In the genomic region with DNA sequence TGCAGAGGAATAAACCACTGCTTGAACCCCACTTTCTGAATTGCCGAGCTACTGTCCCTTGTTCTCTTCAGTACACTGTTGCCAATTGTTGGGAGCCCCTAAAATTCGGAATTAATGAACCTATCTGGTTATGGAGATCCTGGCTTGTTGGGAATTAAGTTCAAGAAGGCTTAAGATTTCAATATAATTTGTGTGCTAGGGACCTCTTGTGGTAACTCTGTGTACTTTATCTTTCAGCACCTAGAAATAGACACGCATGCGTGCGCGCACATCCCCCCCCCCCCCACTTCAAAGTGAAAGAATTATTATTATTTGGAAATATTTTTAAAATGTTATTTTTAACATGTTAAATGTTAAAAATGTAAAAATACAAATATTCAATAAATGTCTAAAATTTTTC, we compare ENCODE assay signal across 8 cellular contexts. TPM values are rescaled to one million over a fixed set of nuclear protein-coding genes. Genes with fewer than 3 reads are reported as not detected.
DNase-seq lines count a peak whose midpoint lies in the region; ATAC-seq and TF ChIP-seq lines count a peak whose summit lies in the region.

No MANE protein-coding gene starts in this region.

- H2BK5ac ChIP-seq in IMR-90 (ENCODE audit: low read depth, low read length, poor library complexity, severe bottlenecking), result no peak overlapping the region

- POLR2A ChIA-PET in IMR-90 (lab: Charles Lee; ENCODE audit: unreplicated experiment), result no interaction called here

- H2BK20ac ChIP-seq in IMR-90 (ENCODE audit: low read depth, low read length), result no peak overlapping the region

- H3K36me3 ChIP-seq in IMR-90 (ENCODE audit: control insufficient read depth, insufficient read depth, low read length), result no peaks in the 10 kb centered on the region
- no peaks in the 10 kb centered on the region for H3K36me3 ChIP-seq in osteoblast (ENCODE audit: insufficient read depth, low read length)

- H3K27me3 ChIP-seq in IMR-90 (ENCODE audit: control insufficient read depth, insufficient read depth, low read length) (no peaks in the 10 kb centered on the region), osteoblast (ENCODE audit: insufficient read depth, low read length) (no peaks in the 10 kb centered on the region)

- ATAC-seq in IMR-90 (ENCODE audit: low read depth) (peak; percentile 88), HG03196 (IDR thresholded peaks at IDR 0.05; ENCODE audit: unreplicated experiment) (no peak), HG02981 (IDR thresholded peaks at IDR 0.05; ENCODE audit: unreplicated experiment) (no peak)

- H3K56ac ChIP-seq in IMR-90 (ENCODE audit: extremely low read depth, insufficient read depth, low read length), result no peak overlapping the region

- H3K79me2 ChIP-seq in osteoblast (ENCODE audit: insufficient read depth, low read length), result no peaks in the 10 kb centered on the region

- no peak overlapping the region for H4K91ac ChIP-seq in IMR-90 (ENCODE audit: insufficient read depth, low read depth, low read length)

- H3K9ac ChIP-seq in IMR-90 (ENCODE audit: low read depth, low read length), result no peak overlapping the region

- H3K4me1 ChIP-seq in IMR-90 (ENCODE audit: control insufficient read depth, insufficient read depth, low read length), result no peaks in the 10 kb centered on the region
- no peaks in the 10 kb centered on the region for H3K4me1 ChIP-seq in osteoblast (ENCODE audit: insufficient read depth, low read length)

- H3K79me1 ChIP-seq in IMR-90 (ENCODE audit: low read depth in 1 of 2, low read length in 2 of 2), result no peaks in the 10 kb centered on the region

- no peak overlapping the region for H3K4me2 ChIP-seq in IMR-90 (ENCODE audit: low read depth, low read length)
- H3K4me2 ChIP-seq in osteoblast (ENCODE audit: insufficient read depth, low read length), result no peak overlapping the region

- no peak overlapping the region for H4K8ac ChIP-seq in IMR-90 (ENCODE audit: low read depth in 2 of 2, low read length in 2 of 2)

- no peak overlapping the region for H3K14ac ChIP-seq in IMR-90 (replicated peaks; ENCODE audit: low read depth, low read length)

- H3K4ac ChIP-seq in IMR-90 (ENCODE audit: low read depth, low read length), result no peak overlapping the region

- H3K9me3 ChIP-seq in IMR-90 (ENCODE audit: control insufficient read depth, insufficient read depth, low read length) (peaks cover 6% of the 10 kb centered on the region), osteoblast (ENCODE audit: low read depth, low read length) (no peaks in the 10 kb centered on the region)

- H2AFZ ChIP-seq in IMR-90 (replicated peaks; ENCODE audit: low read length, poor library complexity) (no peak overlapping the region), osteoblast (ENCODE audit: low read length) (no peak overlapping the region)

- TF ChIP-seq POLR2A in IMR-90 (IDR thresholded peaks at IDR 0.05; ENCODE audit: low read depth, low read length), result no peak

- TF ChIP-seq RAD21 in IMR-90 (IDR thresholded peaks at IDR 0.05; ENCODE audit: low read length), result peak; percentile 67

- peak; percentile 70 for TF ChIP-seq CTCF in IMR-90 (conservative IDR thresholded peaks at IDR 0.05; ENCODE audit: low read depth, low read length)
- peak; percentile 73 for TF ChIP-seq CTCF in osteoblast (IDR thresholded peaks at IDR 0.05; ENCODE audit: extremely low read depth, low read depth, low read length)

- DNase-seq in DMS53 (lab: John Stamatoyannopoulos, UW) (peak; percentile 67), IMR-90 (peak; percentile 70), SK-MEL-5 (ENCODE audit: low read depth, low spot score) (peak; percentile 73), fibroblast of gingiva (ENCODE audit: low read depth) (peak; percentile 60), osteoblast (ENCODE audit: insufficient read length, low spot score, missing footprints) (peak; percentile 83), COLO668 (lab: John Stamatoyannopoulos, UW; ENCODE audit: unreplicated experiment) (no peak)

- no peak overlapping the region for H4K5ac ChIP-seq in IMR-90 (ENCODE audit: low read depth, low read length)

- intact Hi-C loops in IMR-90 (cut with micrococcal nuclease), result loop anchor here (1.0 to 10.0 kb wide), 4 partner anchors 57 to 1015 kb away; a partner anchor contains a TSS

- H3K18ac ChIP-seq in IMR-90 (ENCODE audit: low read depth, low read length), result no peak overlapping the region

- in situ Hi-C loops in IMR-90 (cut with MboI; ENCODE audit: low sequenced_read_pairs) (loop anchor here (5.0 to 25.0 kb wide), 3 partner anchors 145 to 1007 kb away; no protein-coding TSS in a partner anchor), SK-MEL-5 (cut with HindIII; ENCODE audit: low pct_unique_long_range_greater_than_20kb, low sequenced_read_pairs) (no loop called here)

- H4K20me1 ChIP-seq in IMR-90 (ENCODE audit: insufficient read depth, low read length) (no peaks in the 10 kb centered on the region), osteoblast (ENCODE audit: insufficient read depth, low read length) (no peaks in the 10 kb centered on the region)

- H2AK9ac ChIP-seq in IMR-90 (replicated peaks; ENCODE audit: low read depth, low read length, poor library complexity), result no peak overlapping the region

- dilution Hi-C loops in IMR-90 (cut with HindIII; ENCODE audit: low sequenced_read_pairs, unreplicated experiment), result no loop called here

- no peak overlapping the region for H3K4me3 ChIP-seq in IMR-90 (ENCODE audit: insufficient read depth, low read depth, low read length)
- no peak overlapping the region for H3K4me3 ChIP-seq in osteoblast (ENCODE audit: insufficient read depth, low read length)

- H3K27ac ChIP-seq in IMR-90 (ENCODE audit: insufficient read depth, low read length) (no peak overlapping the region), osteoblast (ENCODE audit: low read depth, low read length) (no peak overlapping the region)

- H2BK120ac ChIP-seq in IMR-90 (ENCODE audit: low read depth, low read length), result no peak overlapping the region

- no peak overlapping the region for H2AK5ac ChIP-seq in IMR-90 (ENCODE audit: low read depth, low read length)

- WGBS in IMR-90 (ENCODE audit: extremely low coverage in 2 of 2, insufficient read length in 1 of 2), 2 experiments, result no CpG with 5 or more reads among the region's 6 CpGs

- no TSS peak for BruUV-seq in IMR-90 (replicated peaks; lab: Mats Ljungman, UMichigan)

- CTCF ChIA-PET in IMR-90 (lab: Yijun Ruan, JAX), result interaction anchor here (1.2 kb wide), 1 partner anchor 146 kb away, joined by 3 read pairs; no protein-coding TSS in a partner anchor

- no peak overlapping the region for H3K23ac ChIP-seq in IMR-90 (ENCODE audit: low read depth, low read length)

- H2BK15ac ChIP-seq in IMR-90 (ENCODE audit: low read depth, low read length), result no peak overlapping the region

- H3K9me1 ChIP-seq in IMR-90 (ENCODE audit: insufficient read depth, low read length), result no peaks in the 10 kb centered on the region

TF ChIP-seq in IMR-90, 13 proteins besides CTCF, POLR2A, EP300 and RAD21:
- TF ChIP-seq MAZ (IDR thresholded peaks at IDR 0.05; ENCODE audit: borderline replicate concordance, low read depth, low read length) (0 out of 2 replicates have a peak, but pooled peaks have one; percentile 18), SMC3 (IDR thresholded peaks at IDR 0.05; ENCODE audit: low read depth, low read length) (peak; percentile 56)
- TF ChIP-seq, protein P1, sequence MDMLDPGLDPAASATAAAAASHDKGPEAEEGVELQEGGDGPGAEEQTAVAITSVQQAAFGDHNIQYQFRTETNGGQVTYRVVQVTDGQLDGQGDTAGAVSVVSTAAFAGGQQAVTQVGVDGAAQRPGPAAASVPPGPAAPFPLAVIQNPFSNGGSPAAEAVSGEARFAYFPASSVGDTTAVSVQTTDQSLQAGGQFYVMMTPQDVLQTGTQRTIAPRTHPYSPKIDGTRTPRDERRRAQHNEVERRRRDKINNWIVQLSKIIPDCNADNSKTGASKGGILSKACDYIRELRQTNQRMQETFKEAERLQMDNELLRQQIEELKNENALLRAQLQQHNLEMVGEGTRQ (IDR thresholded peaks at IDR 0.05; ENCODE audit: low read depth, low read length), result no peak

RNA-seq across cellular contexts. Expression of a gene that starts 53.3 kb away (rescaled TPM):
- under 0.01 TPM in 2 replicates for total RNA-seq in IMR-90 (2012; rRNA removed)
- polyA plus RNA-seq in IMR-90 (2012; rRNA removed), result not detected in 2 replicates
- not detected in 2 replicates for polyA plus RNA-seq in IMR-90 (2012; cell fraction: cytosol; rRNA removed)
- 0.02 TPM in 1 of 2 replicates, not detected in the other for polyA plus RNA-seq in IMR-90 (2012; cell fraction: nucleus; rRNA removed; ENCODE audit: low replicate concordance)
- total RNA-seq in SK-MEL-5 (2014; rRNA removed; shearing (Covaris generic)), result 10.2 and 10.5 TPM in 2 replicates
- 6.2 and 6.8 TPM in 2 replicates for polyA plus RNA-seq in SK-MEL-5 (2015; cell fraction: cytosol; rRNA removed)
- polyA plus RNA-seq in SK-MEL-5 (2015; cell fraction: nucleus; rRNA removed), result 10.2 and 12.2 TPM in 2 replicates
- under 0.01 TPM in 2 replicates for total RNA-seq in osteoblast

Comparison
In these comparisons a context has a peak if more than half of its experiments do, and no peak if none do; other contexts are left out.
1. RNA of a gene that starts 53.3 kb away (total RNA-seq): 10.2 to 10.5 TPM in SK-MEL-5; under 0.01 TPM in IMR-90 and under 0.01 TPM in osteoblast; every median in the first group is over 10 times any median in the second.